ENCODE assay signal across 32 cellular contexts in genomic region chr2:174945601-174946260, GRCh38.
"Had no signal": no experiment of that assay in that cellular context is flagged by ENCODE, and none has a peak within 500 bp of the region (broad histone marks: within the 10 kb centered on the region; RNA-seq: fewer than 3 reads in every experiment).

No MANE protein-coding gene starts in this region.

- H3K4me1 ChIP-seq: SJSA1 had no signal

- ATAC-seq: activated CD8-positive, alpha-beta memory T cell treated with anti-CD3 and anti-CD28 coated beads, Interleukin-2, amount 10 ng/mL, durations not matched to agents 7 days and 5 days; activated naive CD8-positive, alpha-beta T cell treated with anti-CD3 and anti-CD28 coated beads, Interleukin-2, amount 50 U/mL, for 24 hours; Panc1 had no signal

- DNase-seq: activated B cell treated with CpG ODN at 0.5 μM for 24 hours; activated CD4-positive, alpha-beta memory T cell treated with anti-CD3 and anti-CD28 coated beads for 36 hours; activated CD4-positive, alpha-beta T cell treated with anti-CD3 and anti-CD28 coated beads for 4 hours; activated CD4-positive, alpha-beta T cell treated with anti-CD3 and anti-CD28 coated beads, Interleukin-2, amount 50 U/mL, for 1 hour; activated CD4-positive, CD25-positive, alpha-beta regulatory T cell treated with anti-CD3 and anti-CD28 coated beads, Interleukin-2, amount 50 U/mL, for 72 hours; activated CD8-positive, alpha-beta memory T cell treated with anti-CD3 and anti-CD28 coated beads, Interleukin-2, amount 10 ng/mL, durations not matched to agents 7 days and 5 days; activated CD8-positive, alpha-beta memory T cell treated with anti-CD3 and anti-CD28 coated beads, Interleukin-2, amount 50 U/mL, for 48 hours; activated effector memory CD4-positive, alpha-beta T cell treated with Interleukin-2 at 50 U/mL for 16 hours; activated naive CD4-positive, alpha-beta T cell treated with anti-CD3 and anti-CD28 coated beads, Interleukin-2, amount 10 ng/mL, durations not matched to agents 7 days and 5 days; activated naive CD8-positive, alpha-beta T cell treated with anti-CD3 and anti-CD28 coated beads, Interleukin-2, amount 50 U/mL, for 24 hours; activated T-cell treated with anti-CD3 and anti-CD28 coated beads, Interleukin-2, amount 50 U/mL, for 48 hours; amniotic stem cell; aorta; Kasumi-1; KG1; MG63; NCI-H1048; NCI-H1436 treated with DMSO at 0.1 percent for 48 hours; NCI-H1694 treated with DMSO at 0.1 percent for 48 hours; NCI-H2029; NCI-H510A; NCI-H526; NCI-H774; RPMI8226; SHP77 treated with DMSO at 0.1 percent for 48 hours; SW 1271; T-helper 1 cell; T-helper 2 cell; T-helper 9 cell had no signal

- H3K36me3 ChIP-seq: MG63, SJSA1 had no signal

- H3K27me3 ChIP-seq: MG63, SJSA1 had no signal

- H3K4me3 ChIP-seq: MG63, SJSA1 had no signal

- H3K27ac ChIP-seq: SJSA1, VCaP had no signal

- H3K9me3 ChIP-seq: MG63, SJSA1 had no signal
